33 cellular contexts compared by ENCODE assay signal in the genomic region with DNA sequence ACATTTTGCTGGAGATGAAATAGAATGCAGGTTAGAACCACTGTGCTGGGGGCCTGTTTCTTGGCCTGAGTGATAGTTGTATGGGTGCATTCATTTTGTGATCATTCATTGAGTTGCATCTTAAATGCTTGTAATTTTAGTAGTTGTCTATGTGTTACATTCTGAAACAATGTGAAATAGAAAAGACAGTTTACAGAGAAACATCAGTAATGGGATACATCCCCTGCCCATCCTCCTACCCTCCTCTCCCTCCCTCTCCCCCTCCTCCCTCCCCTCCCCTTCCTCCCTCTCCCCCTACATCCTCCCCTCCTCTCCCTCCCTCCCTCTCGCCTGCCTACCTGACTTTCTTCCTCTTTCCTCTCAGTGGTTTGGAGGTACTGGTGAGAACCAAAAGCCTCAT.
"Had no signal": no experiment of that assay in that cellular context is flagged by ENCODE, and none has a peak within 500 bp of the region (broad histone marks: within the 10 kb centered on the region; RNA-seq: fewer than 3 reads in every experiment).

No MANE protein-coding gene starts in this region.

- H3K4me1 ChIP-seq: breast epithelium, foreskin keratinocyte, gastrocnemius medialis had no signal

- H3K27me3 Mint-ChIP-seq: activated CD4-positive, alpha-beta memory T cell treated with anti-CD3 and anti-CD28 coated beads, Interleukin-2, amount 10 ng/mL, durations not matched to agents 7 days and 5 days; activated CD4-positive, alpha-beta T cell treated with anti-CD3 and anti-CD28 coated beads, Interleukin-2, amount 10 ng/mL, durations not matched to agents 7 days and 5 days; activated naive CD8-positive, alpha-beta T cell treated with anti-CD3 and anti-CD28 coated beads, Interleukin-2, amount 10 ng/mL, durations not matched to agents 7 days and 5 days; brain had no signal

- H3K9me3 Mint-ChIP-seq: activated naive CD4-positive, alpha-beta T cell treated with anti-CD3 and anti-CD28 coated beads, Interleukin-2, amount 50 U/mL, for 72 hours; activated naive CD8-positive, alpha-beta T cell treated with anti-CD3 and anti-CD28 coated beads, Interleukin-2, amount 10 ng/mL, durations not matched to agents 7 days and 5 days; activated T-cell treated with anti-CD3 and anti-CD28 coated beads, Interleukin-2, amount 50 U/mL, for 24 hours; activated T-cell treated with anti-CD3 and anti-CD28 coated beads, Interleukin-2, amount 50 U/mL, for 72 hours; effector memory CD8-positive, alpha-beta T cell; T-helper 2 cell treated with Interferon-gamma antibody and Interleukin-4, amounts not matched to agents 5 μg/mL and 100 μg/mL, for 36 hours had no signal

- H3K27me3 ChIP-seq: ascending aorta, cardiac muscle cell, esophagus muscularis mucosa, foreskin keratinocyte, hepatocyte had no signal

- H3K36me3 Mint-ChIP-seq: activated naive CD4-positive, alpha-beta T cell treated with anti-CD3 and anti-CD28 coated beads, Interleukin-2, amount 10 ng/mL, durations not matched to agents 7 days and 5 days; activated naive CD8-positive, alpha-beta T cell treated with anti-CD3 and anti-CD28 coated beads, Interleukin-2, amount 10 ng/mL, durations not matched to agents 7 days and 5 days; brain had no signal

- H3K27ac Mint-ChIP-seq: activated CD4-positive, alpha-beta memory T cell treated with anti-CD3 and anti-CD28 coated beads, Interleukin-2, amount 10 ng/mL, durations not matched to agents 7 days and 5 days; activated CD4-positive, alpha-beta T cell treated with anti-CD3 and anti-CD28 coated beads, Interleukin-2, amount 10 ng/mL, durations not matched to agents 7 days and 5 days; activated naive CD4-positive, alpha-beta T cell treated with anti-CD3 and anti-CD28 coated beads, Interleukin-2, amount 10 ng/mL, durations not matched to agents 7 days and 5 days; activated naive CD4-positive, alpha-beta T cell treated with anti-CD3 and anti-CD28 coated beads, Interleukin-2, amount 50 U/mL, for 72 hours; activated naive CD8-positive, alpha-beta T cell treated with anti-CD3 and anti-CD28 coated beads, Interleukin-2, amount 10 ng/mL, durations not matched to agents 7 days and 5 days; activated T-cell treated with anti-CD3 and anti-CD28 coated beads, Interleukin-2, amount 50 U/mL, for 24 hours; activated T-cell treated with anti-CD3 and anti-CD28 coated beads, Interleukin-2, amount 50 U/mL, for 72 hours; T-helper 17 cell; T-helper 2 cell treated with Interferon-gamma antibody and Interleukin-4, amounts not matched to agents 5 μg/mL and 100 μg/mL, for 36 hours; WTC11 had no signal

- DNase-seq: activated CD4-positive, alpha-beta memory T cell treated with anti-CD3 and anti-CD28 coated beads, Interleukin-2, amount 10 ng/mL, durations not matched to agents 7 days and 5 days; activated CD4-positive, alpha-beta T cell treated with anti-CD3 and anti-CD28 coated beads for 1 hour; activated CD4-positive, alpha-beta T cell treated with anti-CD3 and anti-CD28 coated beads for 4 hours; activated CD4-positive, alpha-beta T cell treated with anti-CD3 and anti-CD28 coated beads, Interleukin-2, amount 10 ng/mL, durations not matched to agents 7 days and 5 days; activated CD4-positive, alpha-beta T cell treated with anti-CD3 and anti-CD28 coated beads, Interleukin-2, amount 50 U/mL, for 4 hours; activated CD8-positive, alpha-beta memory T cell treated with anti-CD3 and anti-CD28 coated beads, Interleukin-2, amount 50 U/mL, for 48 hours; activated gamma-delta T cell; activated naive CD4-positive, alpha-beta T cell; activated naive CD4-positive, alpha-beta T cell treated with anti-CD3 and anti-CD28 coated beads, Interleukin-2, amount 10 ng/mL, durations not matched to agents 7 days and 5 days; activated naive CD8-positive, alpha-beta T cell treated with anti-CD3 and anti-CD28 coated beads, Interleukin-2, amount 10 ng/mL, durations not matched to agents 7 days and 5 days; activated T-cell treated with anti-CD3 and anti-CD28 coated beads for 4 hours; activated T-cell treated with anti-CD3 and anti-CD28 coated beads, Interleukin-2, amount 50 U/mL, for 24 hours; activated T-cell treated with anti-CD3 and anti-CD28 coated beads, Interleukin-2, amount 50 U/mL, for 72 hours; cortex of kidney; dermis blood vessel endothelial cell; effector CD4-positive, alpha-beta T cell; effector memory CD8-positive, alpha-beta T cell; erythroblast; foreskin keratinocyte; gastrocnemius medialis; heart right ventricle; T-helper 17 cell had no signal

- H3K79me2 ChIP-seq: hepatocyte had no signal

- H3K9me3 ChIP-seq: ascending aorta, breast epithelium, esophagus muscularis mucosa, gastrocnemius medialis, heart right ventricle had no signal

- H3K4me1 Mint-ChIP-seq: activated CD4-positive, alpha-beta memory T cell treated with anti-CD3 and anti-CD28 coated beads, Interleukin-2, amount 10 ng/mL, durations not matched to agents 7 days and 5 days; activated naive CD8-positive, alpha-beta T cell treated with anti-CD3 and anti-CD28 coated beads, Interleukin-2, amount 10 ng/mL, durations not matched to agents 7 days and 5 days; brain; WTC11 had no signal

- H3K4me2 ChIP-seq: hepatocyte had no signal

- H3K36me3 ChIP-seq: ascending aorta, breast epithelium, cardiac muscle cell, gastrocnemius medialis, heart right ventricle had no signal

- H2AFZ ChIP-seq: hepatocyte had no signal

- H3K4me3 Mint-ChIP-seq: activated CD4-positive, alpha-beta memory T cell treated with anti-CD3 and anti-CD28 coated beads, Interleukin-2, amount 10 ng/mL, durations not matched to agents 7 days and 5 days; activated CD4-positive, alpha-beta T cell treated with anti-CD3 and anti-CD28 coated beads, Interleukin-2, amount 10 ng/mL, durations not matched to agents 7 days and 5 days; activated naive CD4-positive, alpha-beta T cell treated with anti-CD3 and anti-CD28 coated beads, Interleukin-2, amount 10 ng/mL, durations not matched to agents 7 days and 5 days; activated naive CD8-positive, alpha-beta T cell treated with anti-CD3 and anti-CD28 coated beads, Interleukin-2, amount 10 ng/mL, durations not matched to agents 7 days and 5 days; activated T-cell treated with anti-CD3 and anti-CD28 coated beads, Interleukin-2, amount 50 U/mL, for 24 hours; activated T-cell treated with anti-CD3 and anti-CD28 coated beads, Interleukin-2, amount 50 U/mL, for 72 hours; brain; effector memory CD8-positive, alpha-beta T cell; T-helper 17 cell; T-helper 2 cell treated with Interferon-gamma antibody and Interleukin-4, amounts not matched to agents 5 μg/mL and 100 μg/mL, for 36 hours; WTC11 had no signal

- FAIRE-seq: colon had no signal

- H3K4me3 ChIP-seq: ascending aorta, breast epithelium, cardiac muscle cell, esophagus muscularis mucosa, gastrocnemius medialis, heart right ventricle, hepatocyte had no signal

- H3K27ac ChIP-seq: ascending aorta, breast epithelium, cardiac muscle cell, esophagus muscularis mucosa, foreskin keratinocyte, gastrocnemius medialis, heart right ventricle, hepatocyte, VCaP had no signal

- ATAC-seq: activated naive CD4-positive, alpha-beta T cell treated with anti-CD3 and anti-CD28 coated beads, Interleukin-2, amount 50 U/mL, for 72 hours; activated T-cell treated with anti-CD3 and anti-CD28 coated beads, Interleukin-2, amount 50 U/mL, for 72 hours; effector memory CD8-positive, alpha-beta T cell; foreskin keratinocyte; gastrocnemius medialis; T-helper 17 cell had no signal
